ENCODE assay signal across 31 cellular contexts in genomic region chr6:70708448-70708847, GRCh38. TPM values are rescaled to one million over a fixed set of nuclear protein-coding genes. Genes with fewer than 3 reads are reported as not detected.
A peak's percentile ranks its signal among the peaks of the same experiment; 100 is the strongest.
DNase-seq lines count a peak whose midpoint lies in the region; ATAC-seq and TF ChIP-seq lines count a peak whose summit lies in the region.
"Had no signal": no experiment of that assay in that cellular context is flagged by ENCODE, and none has a peak within 500 bp of the region (broad histone marks: within the 10 kb centered on the region; RNA-seq: fewer than 3 reads in every experiment).

No MANE protein-coding gene starts in this region.

- no peak overlapping the region for H4K5ac ChIP-seq in mesendoderm (ENCODE audit: low read length)

- CTCF ChIA-PET in activated CD4-positive, alpha-beta T cell treated with anti-CD3 and anti-CD28 coated beads for 36 hours (lab: Charles Lee): interaction anchor here (0.7 to 2.6 kb wide), 5 partner anchors 163 to 338 kb away, joined by 5 to 61 read pairs (median 9); no protein-coding TSS in a partner anchor
- CTCF ChIA-PET in OCI-LY7 (lab: Charles Lee; ENCODE audit: unreplicated experiment): no interaction called here

- H3K9me3 ChIP-seq in OCI-LY7 (ENCODE audit: low read length): no peaks in the 10 kb centered on the region; the same call in 1 of the 2 replicates
- H3K9me3 ChIP-seq: body of pancreas, psoas muscle, SJSA1, uterus had no signal

- no peak overlapping the region for H3K23ac ChIP-seq in mesendoderm (ENCODE audit: low read length)

- H2AFZ ChIP-seq in OCI-LY7 (ENCODE audit: low read length): no peak overlapping the region
- H2AFZ ChIP-seq: GM23248 had no signal

- H3K4me1 ChIP-seq in mesendoderm (ENCODE audit: control insufficient read depth, low read depth, low read length) (no peaks in the 10 kb centered on the region), OCI-LY7 (ENCODE audit: insufficient read depth, low read length, poor library complexity, severe bottlenecking) (peaks cover 6% of the 10 kb centered on the region)
- H3K4me1 ChIP-seq: body of pancreas, SJSA1, uterus had no signal

- no peak overlapping the region for H3K27ac Mint-ChIP-seq in activated CD4-positive, alpha-beta T cell treated with anti-CD3 and anti-CD28 coated beads for 36 hours
- H3K27ac Mint-ChIP-seq: activated CD4-positive, alpha-beta memory T cell treated with anti-CD3 and anti-CD28 coated beads, Interleukin-2, amount 10 ng/mL, durations not matched to agents 7 days and 5 days; CD14-positive monocyte; HFFc6 had no signal

- peaks cover 5% of the 10 kb centered on the region for H3K9me3 Mint-ChIP-seq in activated CD4-positive, alpha-beta T cell treated with anti-CD3 and anti-CD28 coated beads for 36 hours (ENCODE audit: low read depth)
- H3K9me3 Mint-ChIP-seq: activated CD4-positive, alpha-beta memory T cell treated with anti-CD3 and anti-CD28 coated beads, Interleukin-2, amount 10 ng/mL, durations not matched to agents 7 days and 5 days; CD14-positive monocyte; HFFc6 had no signal

- H2AK5ac ChIP-seq in mesendoderm (ENCODE audit: low read length): no peak overlapping the region

- TF ChIP-seq CTCF in OCI-LY7 (conservative IDR thresholded peaks at IDR 0.05; ENCODE audit: low read length): no peak

- H3K27ac ChIP-seq in mesendoderm (ENCODE audit: low read depth, low read length): no peak overlapping the region
- H3K27ac ChIP-seq in OCI-LY7 (ENCODE audit: low read depth, low read length, poor library complexity, severe bottlenecking): no peak overlapping the region
- H3K27ac ChIP-seq: adrenal gland, body of pancreas, epithelial cell of prostate, GM23248, psoas muscle, SJSA1, uterus had no signal

- H3K9me2 ChIP-seq in OCI-LY7 (ENCODE audit: insufficient read depth, low read length): no peaks in the 10 kb centered on the region

- WGBS in mesendoderm (ENCODE audit: extremely low coverage, insufficient coverage, low lambda C conversion rate): no CpG with 5 or more reads among the region's 2 CpGs

- no peak for DNase-seq in activated CD4-positive, alpha-beta T cell treated with anti-CD3 and anti-CD28 coated beads for 36 hours
- no peak for DNase-seq in activated CD4-positive, alpha-beta T cell treated with anti-CD3 and anti-CD28 coated beads, Interleukin-2, amount 50 U/mL, for 4 hours
- DNase-seq in mesendoderm (peak; percentile 34), OCI-LY7 (ENCODE audit: low spot score) (no peak), DMS153 treated with DMSO at 0.1 percent for 48 hours (lab: John Stamatoyannopoulos, UW; ENCODE audit: unreplicated experiment) (no peak)
- DNase-seq: 8988T; activated CD4-positive, alpha-beta memory T cell treated with anti-CD3 and anti-CD28 coated beads, Interleukin-2, amount 10 ng/mL, durations not matched to agents 7 days and 5 days; activated CD4-positive, CD25-positive, alpha-beta regulatory T cell; activated gamma-delta T cell treated with Interleukin-2 at 50 U/mL for 16 hours; adrenal gland; body of pancreas; GM23248; HFFc6; islet precursor cell; midbrain; naive thymus-derived CD4-positive, alpha-beta T cell; NCI-H1436 treated with DMSO at 0.1 percent for 48 hours; NCI-H446; NCI-H774; occipital lobe; psoas muscle; RPMI8226; stimulated activated CD4-positive, alpha-beta T cell treated with anti-CD3 and anti-CD28 coated beads, Interleukin-15, amount 100 ng/mL, for 24 hours; uterus had no signal

- H2BK15ac ChIP-seq in mesendoderm (replicated peaks; ENCODE audit: low read depth): no peak overlapping the region

- H3K79me1 ChIP-seq in mesendoderm (ENCODE audit: low read length): peaks cover 3% of the 10 kb centered on the region

- H3K4ac ChIP-seq in mesendoderm (ENCODE audit: low read depth, low read length): no peak overlapping the region

- no peak overlapping the region for H3K4me3 Mint-ChIP-seq in activated CD4-positive, alpha-beta T cell treated with anti-CD3 and anti-CD28 coated beads for 36 hours
- H3K4me3 Mint-ChIP-seq: activated CD4-positive, alpha-beta memory T cell treated with anti-CD3 and anti-CD28 coated beads, Interleukin-2, amount 10 ng/mL, durations not matched to agents 7 days and 5 days; CD14-positive monocyte; HFFc6; naive thymus-derived CD4-positive, alpha-beta T cell; stimulated activated naive CD8-positive, alpha-beta T cell treated with anti-CD3 and anti-CD28 coated beads, Interleukin-15, Interleukin-2, amounts not matched to agents 100 ng/mL and 50 ng/mL, for 24 hours had no signal

- no peak overlapping the region for H2BK120ac ChIP-seq in mesendoderm (ENCODE audit: low read depth, low read length)

- POLR2A ChIA-PET in activated CD4-positive, alpha-beta T cell treated with anti-CD3 and anti-CD28 coated beads for 36 hours (lab: Charles Lee): no interaction called here
- POLR2A ChIA-PET in OCI-LY7 (lab: Charles Lee): interaction anchor here (0.5 to 1.4 kb wide), 2 partner anchors 96 to 142 kb away, joined by 3 read pairs; partner anchors contain the start of gene SDHAF4

- no peaks in the 10 kb centered on the region for H3K79me2 ChIP-seq in mesendoderm (ENCODE audit: control insufficient read depth, insufficient read depth, low read length)
- H3K79me2 ChIP-seq in OCI-LY7 (ENCODE audit: insufficient read depth, low read depth, low read length): peaks cover 12% of the 10 kb centered on the region; the same call in 1 of the 2 replicates

- no peaks in the 10 kb centered on the region for H3K27me3 ChIP-seq in mesendoderm (ENCODE audit: insufficient read depth, low read length, poor library complexity)
- H3K27me3 ChIP-seq: adrenal gland, body of pancreas, SJSA1, uterus had no signal

- no peak overlapping the region for H3K18ac ChIP-seq in mesendoderm (ENCODE audit: low read length)

- H3K36me3 Mint-ChIP-seq in activated CD4-positive, alpha-beta T cell treated with anti-CD3 and anti-CD28 coated beads for 36 hours (ENCODE audit: low read depth): peaks cover 2% of the 10 kb centered on the region

- no peak overlapping the region for H3K56ac ChIP-seq in mesendoderm (ENCODE audit: low read length)

- H4K8ac ChIP-seq in mesendoderm (ENCODE audit: low read depth, low read length): no peak overlapping the region

- peak; percentile 56 for ATAC-seq in activated CD4-positive, alpha-beta T cell treated with anti-CD3 and anti-CD28 coated beads for 36 hours
- ATAC-seq in GM19452 (IDR thresholded peaks at IDR 0.05; ENCODE audit: unreplicated experiment) (peak; percentile 57), HG03565 (IDR thresholded peaks at IDR 0.05; ENCODE audit: unreplicated experiment) (peak; percentile 48), GM21367 (IDR thresholded peaks at IDR 0.05; ENCODE audit: unreplicated experiment) (no peak)
- ATAC-seq: body of pancreas; naive thymus-derived CD4-positive, alpha-beta T cell; psoas muscle had no signal

- H2BK5ac ChIP-seq in mesendoderm (ENCODE audit: low read length): no peak overlapping the region

- H3K9ac ChIP-seq in mesendoderm (ENCODE audit: low read length): no peak overlapping the region
- H3K9ac ChIP-seq: GM23248 had no signal

- H3K4me1 Mint-ChIP-seq in activated CD4-positive, alpha-beta T cell treated with anti-CD3 and anti-CD28 coated beads for 36 hours: peaks cover 53% of the 10 kb centered on the region

- H3K4me3 ChIP-seq in mesendoderm (ENCODE audit: low read length): no peak overlapping the region
- no peak overlapping the region for H3K4me3 ChIP-seq in OCI-LY7 (ENCODE audit: low read depth, low read length, poor library complexity, severe bottlenecking)
- H3K4me3 ChIP-seq: adrenal gland, body of pancreas, GM23248, psoas muscle, SJSA1, uterus had no signal

- no peaks in the 10 kb centered on the region for H3K27me3 Mint-ChIP-seq in activated CD4-positive, alpha-beta T cell treated with anti-CD3 and anti-CD28 coated beads for 36 hours
- H3K27me3 Mint-ChIP-seq: activated CD4-positive, alpha-beta memory T cell treated with anti-CD3 and anti-CD28 coated beads, Interleukin-2, amount 10 ng/mL, durations not matched to agents 7 days and 5 days; naive thymus-derived CD4-positive, alpha-beta T cell; stimulated activated naive CD8-positive, alpha-beta T cell treated with anti-CD3 and anti-CD28 coated beads, Interleukin-15, Interleukin-2, amounts not matched to agents 100 ng/mL and 50 ng/mL, for 24 hours had no signal

- no peaks in the 10 kb centered on the region for H3K36me3 ChIP-seq in mesendoderm (ENCODE audit: control insufficient read depth, insufficient read depth, low read length)
- H3K36me3 ChIP-seq in OCI-LY7 (ENCODE audit: insufficient read depth, low read length): no peaks in the 10 kb centered on the region
- H3K36me3 ChIP-seq: adrenal gland, SJSA1, uterus had no signal

- no peaks in the 10 kb centered on the region for H4K20me1 ChIP-seq in OCI-LY7 (ENCODE audit: insufficient read depth, low read length)

- BruUV-seq in OCI-LY7 (replicated peaks; lab: Mats Ljungman, UMichigan): no TSS peak

- intact Hi-C loops in activated CD4-positive, alpha-beta T cell treated with anti-CD3 and anti-CD28 coated beads for 36 hours (cut with DNase I, micrococcal nuclease): no loop called here
- intact Hi-C loops in OCI-LY7 (cut with micrococcal nuclease; ENCODE audit: unreplicated experiment): loop anchor here (2.0 to 5.0 kb wide), 2 partner anchors 248 to 304 kb away; partner anchors contain the start of gene B3GAT2

- H3K4me2 ChIP-seq in mesendoderm (ENCODE audit: low read length): no peak overlapping the region
- H3K4me2 ChIP-seq in OCI-LY7 (ENCODE audit: low read length): no peak overlapping the region

RNA-seq across cellular contexts. Expression of gene SMAP1, which starts 40.8 kb away (rescaled TPM):
- total RNA-seq in activated CD4-positive, alpha-beta T cell treated with anti-CD3 and anti-CD28 coated beads for 36 hours: 10 to 100 TPM; 24.8 to 31.5 TPM
- 33.4 TPM for polyA plus RNA-seq in mesendoderm (2013, experiment 1 of 2)
- polyA plus RNA-seq in mesendoderm (2013, experiment 2 of 2): 35.1 TPM
- 10.9 and 15.1 TPM in 2 replicates for total RNA-seq in OCI-LY7 (2014; rRNA removed; shearing (Covaris generic))
- total RNA-seq in OCI-LY7 (2022): 26.2 and 28.9 TPM in 2 replicates
